2 cellular contexts compared by ENCODE assay signal in genomic region chr3:124780767-124781485, GRCh38.
TF ChIP-seq lines count a peak whose summit lies in the region.

No MANE protein-coding gene starts in this region.

TF ChIP-seq in IMR-90, 13 proteins besides CTCF, POLR2A, EP300 and RAD21:
- TF ChIP-seq USF2 (IDR thresholded peaks at IDR 0.05; ENCODE audit: low read depth, low read length): no peak
- TF ChIP-seq RCOR1 (IDR thresholded peaks at IDR 0.05; ENCODE audit: insufficient replicate concordance, low read length): no peak
- TF ChIP-seq MAFK (IDR thresholded peaks at IDR 0.05; ENCODE audit: low read depth, low read length): 0 out of 2 replicates have a peak, but pooled peaks have one; percentile 4
- no peak for TF ChIP-seq CHD1 (IDR thresholded peaks at IDR 0.05; ENCODE audit: low read depth, low read length)
- 0 out of 2 replicates have a peak, but pooled peaks have one; percentile 8 for TF ChIP-seq MXI1 (IDR thresholded peaks at IDR 0.05; ENCODE audit: borderline replicate concordance, low read depth, low read length)
- TF ChIP-seq NFE2L2 (IDR thresholded peaks at IDR 0.05; ENCODE audit: low read depth, low read length): no peak
- TF ChIP-seq CEBPB (IDR thresholded peaks at IDR 0.05; ENCODE audit: low read depth, low read length): peak; percentile 87
- no peak for TF ChIP-seq SMC3 (IDR thresholded peaks at IDR 0.05; ENCODE audit: low read depth, low read length)

TF ChIP-seq in GM12878, 131 proteins besides CTCF, POLR2A, EP300 and RAD21:
- TF ChIP-seq, protein P1, sequence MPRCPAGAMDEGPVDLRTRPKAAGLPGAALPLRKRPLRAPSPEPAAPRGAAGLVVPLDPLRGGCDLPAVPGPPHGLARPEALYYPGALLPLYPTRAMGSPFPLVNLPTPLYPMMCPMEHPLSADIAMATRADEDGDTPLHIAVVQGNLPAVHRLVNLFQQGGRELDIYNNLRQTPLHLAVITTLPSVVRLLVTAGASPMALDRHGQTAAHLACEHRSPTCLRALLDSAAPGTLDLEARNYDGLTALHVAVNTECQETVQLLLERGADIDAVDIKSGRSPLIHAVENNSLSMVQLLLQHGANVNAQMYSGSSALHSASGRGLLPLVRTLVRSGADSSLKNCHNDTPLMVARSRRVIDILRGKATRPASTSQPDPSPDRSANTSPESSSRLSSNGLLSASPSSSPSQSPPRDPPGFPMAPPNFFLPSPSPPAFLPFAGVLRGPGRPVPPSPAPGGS (IDR thresholded peaks at IDR 0.05; ENCODE audit: borderline replicate concordance, insufficient read depth, low read depth, low read length, poor library complexity, severe bottlenecking): no peak
- TF ChIP-seq SMAD5 (IDR thresholded peaks at IDR 0.05; ENCODE audit: low read depth): no peak
- no peak for TF ChIP-seq TARDBP (IDR thresholded peaks at IDR 0.05; ENCODE audit: borderline replicate concordance)
- peak; percentile 26 to 41; a peak in 2 of 4 replicates for TF ChIP-seq IKZF2 (IDR thresholded peaks at IDR 0.05)
- no peak for TF ChIP-seq KAT2A (conservative IDR thresholded peaks at IDR 0.05; ENCODE audit: control insufficient read depth, low read depth, low read length)
- no peak for TF ChIP-seq SMAD1 (IDR thresholded peaks at IDR 0.05; ENCODE audit: low read depth, partially characterized antibody)
- peak; percentile 65; the same call in 1 of the 2 replicates for TF ChIP-seq SPI1 (IDR thresholded peaks at IDR 0.05; ENCODE audit: borderline replicate concordance, insufficient read depth, low read depth, low read length)
- no peak for TF ChIP-seq RAD51 (IDR thresholded peaks at IDR 0.05)
- TF ChIP-seq MXI1 (IDR thresholded peaks at IDR 0.05; ENCODE audit: low read depth, low read length): no peak
- no peak for TF ChIP-seq ASH2L (IDR thresholded peaks at IDR 0.05; ENCODE audit: borderline replicate concordance, low read depth)
- no peak for TF ChIP-seq ZNF622 (IDR thresholded peaks at IDR 0.05)
- peak; percentile 43; the same call in 1 of the 2 replicates for TF ChIP-seq IKZF1 (conservative IDR thresholded peaks at IDR 0.05)
- TF ChIP-seq, protein P2, sequence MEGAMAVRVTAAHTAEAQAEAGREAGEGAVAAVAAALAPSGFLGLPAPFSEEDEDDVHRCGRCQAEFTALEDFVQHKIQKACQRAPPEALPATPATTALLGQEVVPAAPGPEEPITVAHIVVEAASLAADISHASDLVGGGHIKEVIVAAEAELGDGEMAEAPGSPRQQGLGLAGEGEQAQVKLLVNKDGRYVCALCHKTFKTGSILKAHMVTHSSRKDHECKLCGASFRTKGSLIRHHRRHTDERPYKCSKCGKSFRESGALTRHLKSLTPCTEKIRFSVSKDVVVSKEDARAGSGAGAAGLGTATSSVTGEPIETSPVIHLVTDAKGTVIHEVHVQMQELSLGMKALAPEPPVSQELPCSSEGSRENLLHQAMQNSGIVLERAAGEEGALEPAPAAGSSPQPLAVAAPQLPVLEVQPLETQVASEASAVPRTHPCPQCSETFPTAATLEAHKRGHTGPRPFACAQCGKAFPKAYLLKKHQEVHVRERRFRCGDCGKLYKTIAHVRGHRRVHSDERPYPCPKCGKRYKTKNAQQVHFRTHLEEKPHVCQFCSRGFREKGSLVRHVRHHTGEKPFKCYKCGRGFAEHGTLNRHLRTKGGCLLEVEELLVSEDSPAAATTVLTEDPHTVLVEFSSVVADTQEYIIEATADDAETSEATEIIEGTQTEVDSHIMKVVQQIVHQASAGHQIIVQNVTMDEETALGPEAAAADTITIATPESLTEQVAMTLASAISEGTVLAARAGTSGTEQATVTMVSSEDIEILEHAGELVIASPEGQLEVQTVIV (IDR thresholded peaks at IDR 0.05; ENCODE audit: borderline replicate concordance, partially characterized antibody): no peak
